Comparison of ENCODE assay signal across 8 cellular contexts in genomic region chrX:74536142-74537010, GRCh38.
DNase-seq lines count a peak whose midpoint lies in the region; ATAC-seq and TF ChIP-seq lines count a peak whose summit lies in the region.

No MANE protein-coding gene starts in this region.

- CTCF ChIA-PET in mammary epithelial cell (lab: Charles Lee; ENCODE audit: low non-redundant PET): no interaction called here

- no peaks in the 10 kb centered on the region for H3K9me3 Mint-ChIP-seq in T-helper 2 cell treated with Interferon-gamma antibody and Interleukin-4, amounts not matched to agents 5 μg/mL and 100 μg/mL, for 36 hours

- no peaks in the 10 kb centered on the region for H4K20me1 ChIP-seq in mammary epithelial cell (ENCODE audit: insufficient read depth, low read length)

- no peak overlapping the region for H3K9ac ChIP-seq in mammary epithelial cell (ENCODE audit: insufficient read depth, low read length)

- peak overlapping the region; percentile 27 to 42 (median 37) for H3K4me3 ChIP-seq in mammary epithelial cell (replicated peaks in 1 of 3; ENCODE audit: insufficient read depth in 1 of 3, low read depth in 2 of 3, low read length in 3 of 3)
- H3K4me3 ChIP-seq in iPS DF 6.9 (ENCODE audit: low read length): peak overlapping the region; percentile 24; the same call in 1 of the 2 replicates

- no peaks in the 10 kb centered on the region for H3K36me3 Mint-ChIP-seq in T-helper 2 cell treated with Interferon-gamma antibody and Interleukin-4, amounts not matched to agents 5 μg/mL and 100 μg/mL, for 36 hours (ENCODE audit: low read depth)

- peaks cover 12% of the 10 kb centered on the region for H3K4me1 Mint-ChIP-seq in T-helper 2 cell treated with Interferon-gamma antibody and Interleukin-4, amounts not matched to agents 5 μg/mL and 100 μg/mL, for 36 hours (ENCODE audit: low read depth)

- H3K4me3 Mint-ChIP-seq in T-helper 2 cell treated with Interferon-gamma antibody and Interleukin-4, amounts not matched to agents 5 μg/mL and 100 μg/mL, for 36 hours: peak overlapping the region; percentile 72

- H3K36me3 ChIP-seq in mammary epithelial cell (ENCODE audit: insufficient read depth, low read length) (no peaks in the 10 kb centered on the region), iPS DF 6.9 (ENCODE audit: control insufficient read depth, insufficient read depth, low read length) (no peaks in the 10 kb centered on the region)

- H3K4me1 ChIP-seq in mammary epithelial cell (ENCODE audit: insufficient read depth, low read length) (peaks cover 23% of the 10 kb centered on the region), iPS DF 6.9 (ENCODE audit: control insufficient read depth, insufficient read depth, low read length) (0 out of 2 replicates have a peak, but pooled peaks cover 2% of the 10 kb centered on the region)

- WGBS in mammary epithelial cell (ENCODE audit: low coverage, missing lambda C conversion rate): 39% methylated on average over 38 of the region's 64 CpGs
- WGBS in iPS DF 6.9 (ENCODE audit: insufficient coverage, insufficient read length): no CpG with 5 or more reads among the region's 64 CpGs

- H3K4me2 ChIP-seq in mammary epithelial cell (ENCODE audit: insufficient read depth, low read depth, low read length): peak overlapping the region; percentile 74

- DNase-seq in NCI-H1417 treated with DMSO at 0.1 percent for 48 hours (lab: John Stamatoyannopoulos, UW) (peak; percentile 39), mammary epithelial cell (peak; percentile 47), iPS DF 6.9 (ENCODE audit: low read depth, low spot score) (no peak), putamen (ENCODE audit: low spot score) (peak; percentile 45), NCI-H187 treated with DMSO at 0.1 percent for 48 hours (lab: John Stamatoyannopoulos, UW) (no peak)
- peak; percentile 21 for DNase-seq in T-helper 2 cell treated with Interferon-gamma antibody and Interleukin-4, amounts not matched to agents 5 μg/mL and 100 μg/mL, for 36 hours (ENCODE audit: low spot score)

- no peak overlapping the region for H3K27ac ChIP-seq in mammary epithelial cell (ENCODE audit: insufficient read depth, low read depth, low read length)
- no peak overlapping the region for H3K27ac ChIP-seq in iPS DF 6.9 (ENCODE audit: low read length)

- TF ChIP-seq CTCF in GM12872 (IDR thresholded peaks at IDR 0.05; ENCODE audit: insufficient read depth, low read depth, low read length): peak; percentile 39; the same call in 1 of the 3 replicates
- TF ChIP-seq CTCF in mammary epithelial cell (conservative IDR thresholded peaks at IDR 0.05 in 1 of 2, IDR thresholded peaks at IDR 0.05 in 1 of 2; ENCODE audit: extremely low read depth in 1 of 2, insufficient read depth in 1 of 2, low read depth in 1 of 2, low read length in 2 of 2): peak; percentile 2 to 25

- dilution Hi-C loops in mammary epithelial cell (cut with HindIII; ENCODE audit: low sequenced_read_pairs): no loop called here

- no peaks in the 10 kb centered on the region for H3K27me3 Mint-ChIP-seq in T-helper 2 cell treated with Interferon-gamma antibody and Interleukin-4, amounts not matched to agents 5 μg/mL and 100 μg/mL, for 36 hours (ENCODE audit: low read depth)

- H3K9me3 ChIP-seq in mammary epithelial cell (replicated peaks; ENCODE audit: insufficient read depth, low read length) (no peaks in the 10 kb centered on the region), iPS DF 6.9 (ENCODE audit: control insufficient read depth, insufficient read depth, low read length) (no peaks in the 10 kb centered on the region)

- peak overlapping the region; percentile 76 for H2AFZ ChIP-seq in mammary epithelial cell (ENCODE audit: low read depth, low read length)

- intact Hi-C loops in mammary epithelial cell (cut with micrococcal nuclease): loop anchor here (5.0 kb wide), 1 partner anchor 84 kb away; no protein-coding TSS in a partner anchor

- in situ Hi-C loops in mammary epithelial cell (cut with MboI; ENCODE audit: low sequenced_read_pairs in 2 of 2): loop anchor here in 1 of 2 donors (25.0 kb wide), 1 partner anchor 149 kb away; no protein-coding TSS in a partner anchor

- peak; percentile 44 for ATAC-seq in HG02571 (IDR thresholded peaks at IDR 0.05; ENCODE audit: unreplicated experiment)

- BruUV-seq in mammary epithelial cell (replicated peaks; lab: Mats Ljungman, UMichigan): no TSS peak

- H3K27me3 ChIP-seq in mammary epithelial cell (ENCODE audit: insufficient read depth, low read length) (no peaks in the 10 kb centered on the region), iPS DF 6.9 (ENCODE audit: control insufficient read depth, insufficient read depth, low read length) (no peaks in the 10 kb centered on the region)

- peak overlapping the region; percentile 82 for H3K27ac Mint-ChIP-seq in T-helper 2 cell treated with Interferon-gamma antibody and Interleukin-4, amounts not matched to agents 5 μg/mL and 100 μg/mL, for 36 hours

- H3K79me2 ChIP-seq in mammary epithelial cell (ENCODE audit: insufficient read depth, low read length): no peaks in the 10 kb centered on the region

Comparison
In these comparisons a context has a peak if more than half of its experiments do, and no peak if none do; other contexts are left out.
1. DNase-seq: peak in NCI-H1417 treated with DMSO at 0.1 percent for 48 hours (single experiment), T-helper 2 cell treated with Interferon-gamma antibody and Interleukin-4, amounts not matched to agents 5 μg/mL and 100 μg/mL, for 36 hours (single experiment), mammary epithelial cell (single experiment) and putamen (single experiment); none in iPS DF 6.9 (single experiment) and NCI-H187 treated with DMSO at 0.1 percent for 48 hours (single experiment).